In genomic region chr13:69720278-69720983, GRCh38 we compare ENCODE assay signal across 26 cellular contexts.
"Had no signal": no experiment of that assay in that cellular context is flagged by ENCODE, and none has a peak within 500 bp of the region (broad histone marks: within the 10 kb centered on the region; RNA-seq: fewer than 3 reads in every experiment).

No MANE protein-coding gene starts in this region.

- H3K27me3 ChIP-seq: body of pancreas, cardiac muscle cell, upper lobe of right lung had no signal

- H3K27ac Mint-ChIP-seq: activated naive CD4-positive, alpha-beta T cell treated with anti-CD3 and anti-CD28 coated beads, Interleukin-2, amount 10 ng/mL, durations not matched to agents 7 days and 5 days; activated T-cell treated with anti-CD3 and anti-CD28 coated beads, Interleukin-2, amount 50 U/mL, for 72 hours; T-helper 17 cell had no signal

- H3K4me1 ChIP-seq: body of pancreas, upper lobe of right lung had no signal

- H3K36me3 ChIP-seq: cardiac muscle cell, thoracic aorta, upper lobe of right lung had no signal

- H3K4me1 Mint-ChIP-seq: activated naive CD4-positive, alpha-beta T cell treated with anti-CD3 and anti-CD28 coated beads, Interleukin-2, amount 10 ng/mL, durations not matched to agents 7 days and 5 days; naive B cell; T-helper 17 cell had no signal

- ATAC-seq: activated T-cell treated with anti-CD3 and anti-CD28 coated beads, Interleukin-2, amount 50 U/mL, for 72 hours; body of pancreas; T-helper 17 cell; upper lobe of right lung had no signal

- H3K27ac ChIP-seq: body of pancreas, cardiac muscle cell, thoracic aorta, upper lobe of right lung had no signal

- DNase-seq: activated CD4-positive, alpha-beta T cell treated with anti-CD3 and anti-CD28 coated beads for 4 hours; activated CD4-positive, alpha-beta T cell treated with anti-CD3 and anti-CD28 coated beads, Interleukin-2, amount 50 U/mL, for 48 hours; activated CD4-positive, CD25-positive, alpha-beta regulatory T cell; activated CD8-positive, alpha-beta memory T cell treated with anti-CD3 and anti-CD28 coated beads, Interleukin-2, amount 50 U/mL, for 48 hours; activated effector memory CD4-positive, alpha-beta T cell treated with Interleukin-2 at 50 U/mL for 16 hours; activated naive CD4-positive, alpha-beta T cell treated with anti-CD3 and anti-CD28 coated beads, Interleukin-2, amount 10 ng/mL, durations not matched to agents 7 days and 5 days; activated T-cell treated with anti-CD3 and anti-CD28 coated beads, Interleukin-2, amount 50 U/mL, for 72 hours; anterior cingulate cortex; body of pancreas; dermis blood vessel endothelial cell; effector CD8-positive, alpha-beta T cell; foreskin melanocyte; glutamatergic neuron; hippocampal formation; kidney glomerular epithelial cell; mesenchymal stem cell; naive B cell; occipital lobe; retina; stimulated activated CD4-positive, alpha-beta T cell treated with anti-CD3 and anti-CD28 coated beads, Interleukin-4, amount 100 ng/mL, for 24 hours; stimulated activated naive CD4-positive, alpha-beta T cell treated with Interleukin-2 at 50 U/mL for 16 hours; SW 1271; T-helper 17 cell; upper lobe of right lung had no signal

- H3K27me3 Mint-ChIP-seq: activated naive CD4-positive, alpha-beta T cell treated with anti-CD3 and anti-CD28 coated beads, Interleukin-2, amount 10 ng/mL, durations not matched to agents 7 days and 5 days; naive B cell; T-helper 17 cell had no signal

- H3K36me3 Mint-ChIP-seq: activated naive CD4-positive, alpha-beta T cell treated with anti-CD3 and anti-CD28 coated beads, Interleukin-2, amount 10 ng/mL, durations not matched to agents 7 days and 5 days; naive B cell had no signal

- H3K4me3 ChIP-seq: body of pancreas, cardiac muscle cell, thoracic aorta, upper lobe of right lung had no signal

- H3K4me3 Mint-ChIP-seq: activated naive CD4-positive, alpha-beta T cell treated with anti-CD3 and anti-CD28 coated beads, Interleukin-2, amount 10 ng/mL, durations not matched to agents 7 days and 5 days; activated T-cell treated with anti-CD3 and anti-CD28 coated beads, Interleukin-2, amount 50 U/mL, for 72 hours; naive B cell; T-helper 17 cell had no signal

- H3K9me3 ChIP-seq: body of pancreas, thoracic aorta, upper lobe of right lung had no signal
